In the genomic region with DNA sequence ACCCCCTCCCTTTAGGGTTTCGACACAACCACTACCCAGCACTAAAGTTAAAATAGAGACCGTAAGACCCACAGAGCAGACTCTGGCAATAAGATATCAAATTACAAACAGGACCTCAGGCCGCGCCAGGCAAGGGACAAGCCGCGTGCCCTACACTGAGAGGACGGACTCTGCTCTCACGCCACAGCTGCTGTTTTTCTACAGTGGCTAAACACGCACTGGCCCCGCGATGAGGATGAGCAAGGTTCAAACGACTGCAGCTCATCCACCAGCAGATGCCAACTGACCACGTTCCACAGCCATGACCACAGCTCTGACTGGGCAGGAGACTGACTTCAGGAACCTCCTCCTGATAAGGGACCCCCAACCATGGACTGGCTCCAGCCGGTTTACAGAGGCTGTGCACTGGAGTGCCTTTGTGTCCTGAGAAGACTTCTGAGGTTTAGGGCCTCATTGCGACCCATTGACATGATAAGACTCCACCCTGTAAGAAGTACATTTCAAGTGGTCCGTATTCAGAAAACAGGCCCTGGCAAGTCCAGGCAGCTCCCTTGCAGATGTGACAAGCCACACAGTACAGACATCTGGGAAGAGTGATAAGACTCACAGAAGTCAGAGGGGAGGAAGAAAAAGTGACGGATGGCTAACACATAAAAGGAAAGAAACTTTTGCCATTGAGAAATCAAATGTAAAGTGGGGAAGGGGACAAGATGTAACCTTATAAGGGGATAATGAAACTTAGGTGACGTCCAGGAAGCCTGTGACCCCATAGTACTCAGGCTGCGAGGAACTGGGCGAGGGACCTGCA, we compare ENCODE assay signal across 2 cellular contexts.
TF ChIP-seq lines count a peak whose summit lies in the region.

No MANE protein-coding gene starts in this region.

TF ChIP-seq in GM23338, 12 proteins besides CTCF, POLR2A, EP300 and RAD21 (continued from another document):
- TF ChIP-seq, protein P1, sequence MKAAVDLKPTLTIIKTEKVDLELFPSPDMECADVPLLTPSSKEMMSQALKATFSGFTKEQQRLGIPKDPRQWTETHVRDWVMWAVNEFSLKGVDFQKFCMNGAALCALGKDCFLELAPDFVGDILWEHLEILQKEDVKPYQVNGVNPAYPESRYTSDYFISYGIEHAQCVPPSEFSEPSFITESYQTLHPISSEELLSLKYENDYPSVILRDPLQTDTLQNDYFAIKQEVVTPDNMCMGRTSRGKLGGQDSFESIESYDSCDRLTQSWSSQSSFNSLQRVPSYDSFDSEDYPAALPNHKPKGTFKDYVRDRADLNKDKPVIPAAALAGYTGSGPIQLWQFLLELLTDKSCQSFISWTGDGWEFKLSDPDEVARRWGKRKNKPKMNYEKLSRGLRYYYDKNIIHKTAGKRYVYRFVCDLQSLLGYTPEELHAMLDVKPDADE (IDR thresholded peaks at IDR 0.05), result no peak

TF ChIP-seq in HepG2, 621 proteins besides CTCF, POLR2A, EP300 and RAD21 (continued from another document and continues in another):
- TF ChIP-seq, protein P2, sequence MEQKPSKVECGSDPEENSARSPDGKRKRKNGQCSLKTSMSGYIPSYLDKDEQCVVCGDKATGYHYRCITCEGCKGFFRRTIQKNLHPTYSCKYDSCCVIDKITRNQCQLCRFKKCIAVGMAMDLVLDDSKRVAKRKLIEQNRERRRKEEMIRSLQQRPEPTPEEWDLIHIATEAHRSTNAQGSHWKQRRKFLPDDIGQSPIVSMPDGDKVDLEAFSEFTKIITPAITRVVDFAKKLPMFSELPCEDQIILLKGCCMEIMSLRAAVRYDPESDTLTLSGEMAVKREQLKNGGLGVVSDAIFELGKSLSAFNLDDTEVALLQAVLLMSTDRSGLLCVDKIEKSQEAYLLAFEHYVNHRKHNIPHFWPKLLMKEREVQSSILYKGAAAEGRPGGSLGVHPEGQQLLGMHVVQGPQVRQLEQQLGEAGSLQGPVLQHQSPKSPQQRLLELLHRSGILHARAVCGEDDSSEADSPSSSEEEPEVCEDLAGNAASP (CRISPR knock-in tag; IDR thresholded peaks at IDR 0.05; ENCODE audit: borderline replicate concordance), result peak; percentile 66; the same call in 1 of the 2 replicates
- TF ChIP-seq HMG20A (CRISPR knock-in tag; IDR thresholded peaks at IDR 0.05; ENCODE audit: borderline replicate concordance), result peak; percentile 88; the same call in 1 of the 2 replicates
- TF ChIP-seq GMEB1 (CRISPR knock-in tag; IDR thresholded peaks at IDR 0.05; ENCODE audit: borderline replicate concordance), result peak; percentile 48; the same call in 1 of the 2 replicates
- TF ChIP-seq, protein P3, sequence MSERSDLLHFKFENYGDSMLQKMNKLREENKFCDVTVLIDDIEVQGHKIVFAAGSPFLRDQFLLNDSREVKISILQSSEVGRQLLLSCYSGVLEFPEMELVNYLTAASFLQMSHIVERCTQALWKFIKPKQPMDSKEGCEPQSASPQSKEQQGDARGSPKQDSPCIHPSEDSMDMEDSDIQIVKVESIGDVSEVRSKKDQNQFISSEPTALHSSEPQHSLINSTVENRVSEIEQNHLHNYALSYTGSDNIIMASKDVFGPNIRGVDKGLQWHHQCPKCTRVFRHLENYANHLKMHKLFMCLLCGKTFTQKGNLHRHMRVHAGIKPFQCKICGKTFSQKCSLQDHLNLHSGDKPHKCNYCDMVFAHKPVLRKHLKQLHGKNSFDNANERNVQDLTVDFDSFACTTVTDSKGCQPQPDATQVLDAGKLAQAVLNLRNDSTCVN (CRISPR knock-in tag; IDR thresholded peaks at IDR 0.05; ENCODE audit: borderline replicate concordance), result peak; percentile 56; the same call in 1 of the 2 replicates
- TF ChIP-seq ARNT2 (CRISPR knock-in tag; IDR thresholded peaks at IDR 0.05; ENCODE audit: low read depth), result peak; percentile 61
- TF ChIP-seq, protein P4, sequence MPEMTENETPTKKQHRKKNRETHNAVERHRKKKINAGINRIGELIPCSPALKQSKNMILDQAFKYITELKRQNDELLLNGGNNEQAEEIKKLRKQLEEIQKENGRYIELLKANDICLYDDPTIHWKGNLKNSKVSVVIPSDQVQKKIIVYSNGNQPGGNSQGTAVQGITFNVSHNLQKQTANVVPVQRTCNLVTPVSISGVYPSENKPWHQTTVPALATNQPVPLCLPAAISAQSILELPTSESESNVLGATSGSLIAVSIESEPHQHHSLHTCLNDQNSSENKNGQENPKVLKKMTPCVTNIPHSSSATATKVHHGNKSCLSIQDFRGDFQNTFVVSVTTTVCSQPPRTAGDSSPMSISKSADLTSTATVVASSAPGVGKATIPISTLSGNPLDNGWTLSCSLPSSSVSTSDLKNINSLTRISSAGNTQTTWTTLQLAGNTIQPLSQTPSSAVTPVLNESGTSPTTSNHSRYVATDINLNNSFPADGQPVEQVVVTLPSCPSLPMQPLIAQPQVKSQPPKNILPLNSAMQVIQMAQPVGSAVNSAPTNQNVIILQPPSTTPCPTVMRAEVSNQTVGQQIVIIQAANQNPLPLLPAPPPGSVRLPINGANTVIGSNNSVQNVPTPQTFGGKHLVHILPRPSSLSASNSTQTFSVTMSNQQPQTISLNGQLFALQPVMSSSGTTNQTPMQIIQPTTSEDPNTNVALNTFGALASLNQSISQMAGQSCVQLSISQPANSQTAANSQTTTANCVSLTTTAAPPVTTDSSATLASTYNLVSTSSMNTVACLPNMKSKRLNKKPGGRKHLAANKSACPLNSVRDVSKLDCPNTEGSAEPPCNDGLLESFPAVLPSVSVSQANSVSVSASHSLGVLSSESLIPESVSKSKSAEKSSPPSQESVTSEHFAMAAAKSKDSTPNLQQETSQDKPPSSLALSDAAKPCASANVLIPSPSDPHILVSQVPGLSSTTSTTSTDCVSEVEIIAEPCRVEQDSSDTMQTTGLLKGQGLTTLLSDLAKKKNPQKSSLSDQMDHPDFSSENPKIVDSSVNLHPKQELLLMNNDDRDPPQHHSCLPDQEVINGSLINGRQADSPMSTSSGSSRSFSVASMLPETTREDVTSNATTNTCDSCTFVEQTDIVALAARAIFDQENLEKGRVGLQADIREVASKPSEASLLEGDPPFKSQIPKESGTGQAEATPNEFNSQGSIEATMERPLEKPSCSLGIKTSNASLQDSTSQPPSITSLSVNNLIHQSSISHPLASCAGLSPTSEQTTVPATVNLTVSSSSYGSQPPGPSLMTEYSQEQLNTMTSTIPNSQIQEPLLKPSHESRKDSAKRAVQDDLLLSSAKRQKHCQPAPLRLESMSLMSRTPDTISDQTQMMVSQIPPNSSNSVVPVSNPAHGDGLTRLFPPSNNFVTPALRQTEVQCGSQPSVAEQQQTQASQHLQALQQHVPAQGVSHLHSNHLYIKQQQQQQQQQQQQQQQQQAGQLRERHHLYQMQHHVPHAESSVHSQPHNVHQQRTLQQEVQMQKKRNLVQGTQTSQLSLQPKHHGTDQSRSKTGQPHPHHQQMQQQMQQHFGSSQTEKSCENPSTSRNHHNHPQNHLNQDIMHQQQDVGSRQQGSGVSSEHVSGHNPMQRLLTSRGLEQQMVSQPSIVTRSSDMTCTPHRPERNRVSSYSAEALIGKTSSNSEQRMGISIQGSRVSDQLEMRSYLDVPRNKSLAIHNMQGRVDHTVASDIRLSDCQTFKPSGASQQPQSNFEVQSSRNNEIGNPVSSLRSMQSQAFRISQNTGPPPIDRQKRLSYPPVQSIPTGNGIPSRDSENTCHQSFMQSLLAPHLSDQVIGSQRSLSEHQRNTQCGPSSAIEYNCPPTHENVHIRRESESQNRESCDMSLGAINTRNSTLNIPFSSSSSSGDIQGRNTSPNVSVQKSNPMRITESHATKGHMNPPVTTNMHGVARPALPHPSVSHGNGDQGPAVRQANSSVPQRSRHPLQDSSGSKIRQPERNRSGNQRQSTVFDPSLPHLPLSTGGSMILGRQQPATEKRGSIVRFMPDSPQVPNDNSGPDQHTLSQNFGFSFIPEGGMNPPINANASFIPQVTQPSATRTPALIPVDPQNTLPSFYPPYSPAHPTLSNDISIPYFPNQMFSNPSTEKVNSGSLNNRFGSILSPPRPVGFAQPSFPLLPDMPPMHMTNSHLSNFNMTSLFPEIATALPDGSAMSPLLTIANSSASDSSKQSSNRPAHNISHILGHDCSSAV (CRISPR knock-in tag; IDR thresholded peaks at IDR 0.05; ENCODE audit: borderline replicate concordance), result no peak
- no peak for TF ChIP-seq CENPT (CRISPR knock-in tag; IDR thresholded peaks at IDR 0.05; ENCODE audit: low read depth)
- TF ChIP-seq ZNF354B (CRISPR knock-in tag; IDR thresholded peaks at IDR 0.05), result no peak
- peak; percentile 40; the same call in 1 of the 2 replicates for TF ChIP-seq DPF2 (CRISPR knock-in tag; IDR thresholded peaks at IDR 0.05; ENCODE audit: borderline replicate concordance, low read depth)
- TF ChIP-seq ZNF569 (CRISPR knock-in tag; IDR thresholded peaks at IDR 0.05; ENCODE audit: borderline replicate concordance), result no peak
- peak; percentile 69 for TF ChIP-seq ZMAT3 (CRISPR knock-in tag; conservative IDR thresholded peaks at IDR 0.05)
- TF ChIP-seq PAF1 (CRISPR knock-in tag; IDR thresholded peaks at IDR 0.05), result no peak
- TF ChIP-seq ZNF619 (CRISPR knock-in tag; IDR thresholded peaks at IDR 0.05), result peak; percentile 86
- no peak for TF ChIP-seq ZNF225 (CRISPR knock-in tag; IDR thresholded peaks at IDR 0.05)
- TF ChIP-seq, protein P5, sequence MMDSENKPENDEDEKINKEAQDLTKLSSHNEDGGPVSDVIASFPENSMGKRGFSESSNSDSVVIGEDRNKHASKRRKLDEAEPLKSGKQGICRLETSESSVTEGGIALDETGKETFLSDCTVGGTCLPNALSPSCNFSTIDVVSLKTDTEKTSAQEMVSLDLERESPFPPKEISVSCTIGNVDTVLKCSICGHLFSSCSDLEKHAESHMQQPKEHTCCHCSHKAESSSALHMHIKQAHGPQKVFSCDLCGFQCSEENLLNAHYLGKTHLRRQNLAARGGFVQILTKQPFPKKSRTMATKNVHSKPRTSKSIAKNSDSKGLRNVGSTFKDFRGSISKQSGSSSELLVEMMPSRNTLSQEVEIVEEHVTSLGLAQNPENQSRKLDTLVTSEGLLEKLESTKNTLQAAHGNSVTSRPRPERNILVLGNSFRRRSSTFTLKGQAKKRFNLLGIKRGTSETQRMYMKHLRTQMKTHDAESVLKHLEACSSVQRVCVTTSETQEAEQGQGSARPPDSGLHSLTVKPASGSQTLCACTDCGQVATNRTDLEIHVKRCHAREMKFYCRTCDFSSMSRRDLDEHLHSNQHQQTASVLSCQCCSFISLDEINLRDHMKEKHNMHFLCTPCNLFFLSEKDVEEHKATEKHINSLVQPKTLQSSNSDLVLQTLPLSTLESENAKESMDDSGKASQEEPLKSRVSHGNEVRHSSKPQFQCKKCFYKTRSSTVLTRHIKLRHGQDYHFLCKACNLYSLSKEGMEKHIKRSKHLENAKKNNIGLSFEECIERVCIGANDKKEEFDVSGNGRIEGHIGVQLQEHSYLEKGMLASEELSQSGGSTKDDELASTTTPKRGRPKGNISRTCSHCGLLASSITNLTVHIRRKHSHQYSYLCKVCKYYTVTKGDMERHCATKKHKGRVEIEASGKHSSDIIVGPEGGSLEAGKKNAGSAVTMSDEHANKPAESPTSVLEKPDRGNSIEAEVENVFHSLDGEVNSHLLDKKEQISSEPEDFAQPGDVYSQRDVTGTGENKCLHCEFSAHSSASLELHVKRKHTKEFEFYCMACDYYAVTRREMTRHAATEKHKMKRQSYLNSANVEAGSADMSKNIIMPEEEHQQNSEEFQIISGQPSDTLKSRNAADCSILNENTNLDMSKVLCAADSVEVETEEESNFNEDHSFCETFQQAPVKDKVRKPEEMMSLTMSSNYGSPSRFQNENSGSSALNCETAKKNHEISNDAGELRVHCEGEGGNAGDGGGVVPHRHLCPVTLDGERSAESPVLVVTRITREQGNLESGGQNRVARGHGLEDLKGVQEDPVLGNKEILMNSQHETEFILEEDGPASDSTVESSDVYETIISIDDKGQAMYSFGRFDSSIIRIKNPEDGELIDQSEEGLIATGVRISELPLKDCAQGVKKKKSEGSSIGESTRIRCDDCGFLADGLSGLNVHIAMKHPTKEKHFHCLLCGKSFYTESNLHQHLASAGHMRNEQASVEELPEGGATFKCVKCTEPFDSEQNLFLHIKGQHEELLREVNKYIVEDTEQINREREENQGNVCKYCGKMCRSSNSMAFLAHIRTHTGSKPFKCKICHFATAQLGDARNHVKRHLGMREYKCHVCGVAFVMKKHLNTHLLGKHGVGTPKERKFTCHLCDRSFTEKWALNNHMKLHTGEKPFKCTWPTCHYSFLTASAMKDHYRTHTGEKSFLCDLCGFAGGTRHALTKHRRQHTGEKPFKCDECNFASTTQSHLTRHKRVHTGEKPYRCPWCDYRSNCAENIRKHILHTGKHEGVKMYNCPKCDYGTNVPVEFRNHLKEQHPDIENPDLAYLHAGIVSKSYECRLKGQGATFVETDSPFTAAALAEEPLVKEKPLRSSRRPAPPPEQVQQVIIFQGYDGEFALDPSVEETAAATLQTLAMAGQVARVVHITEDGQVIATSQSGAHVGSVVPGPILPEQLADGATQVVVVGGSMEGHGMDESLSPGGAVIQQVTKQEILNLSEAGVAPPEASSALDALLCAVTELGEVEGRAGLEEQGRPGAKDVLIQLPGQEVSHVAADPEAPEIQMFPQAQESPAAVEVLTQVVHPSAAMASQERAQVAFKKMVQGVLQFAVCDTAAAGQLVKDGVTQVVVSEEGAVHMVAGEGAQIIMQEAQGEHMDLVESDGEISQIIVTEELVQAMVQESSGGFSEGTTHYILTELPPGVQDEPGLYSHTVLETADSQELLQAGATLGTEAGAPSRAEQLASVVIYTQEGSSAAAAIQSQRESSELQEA (CRISPR knock-in tag; IDR thresholded peaks at IDR 0.05; ENCODE audit: not compliant biosample characterization), result peak; percentile 64
- TF ChIP-seq ZXDC (CRISPR knock-in tag; IDR thresholded peaks at IDR 0.05), result no peak
- TF ChIP-seq ZNF296 (CRISPR knock-in tag; conservative IDR thresholded peaks at IDR 0.05), result peak; percentile 70; the same call in 1 of the 2 replicates
- peak; percentile 51 for TF ChIP-seq ISL2 (CRISPR knock-in tag; IDR thresholded peaks at IDR 0.05)
- no peak for TF ChIP-seq SIN3A (IDR thresholded peaks at IDR 0.05; ENCODE audit: borderline replicate concordance, low read depth, low read length)
- no peak for TF ChIP-seq ZNF775 (CRISPR knock-in tag; IDR thresholded peaks at IDR 0.05; ENCODE audit: borderline replicate concordance)
